In the genomic region with DNA sequence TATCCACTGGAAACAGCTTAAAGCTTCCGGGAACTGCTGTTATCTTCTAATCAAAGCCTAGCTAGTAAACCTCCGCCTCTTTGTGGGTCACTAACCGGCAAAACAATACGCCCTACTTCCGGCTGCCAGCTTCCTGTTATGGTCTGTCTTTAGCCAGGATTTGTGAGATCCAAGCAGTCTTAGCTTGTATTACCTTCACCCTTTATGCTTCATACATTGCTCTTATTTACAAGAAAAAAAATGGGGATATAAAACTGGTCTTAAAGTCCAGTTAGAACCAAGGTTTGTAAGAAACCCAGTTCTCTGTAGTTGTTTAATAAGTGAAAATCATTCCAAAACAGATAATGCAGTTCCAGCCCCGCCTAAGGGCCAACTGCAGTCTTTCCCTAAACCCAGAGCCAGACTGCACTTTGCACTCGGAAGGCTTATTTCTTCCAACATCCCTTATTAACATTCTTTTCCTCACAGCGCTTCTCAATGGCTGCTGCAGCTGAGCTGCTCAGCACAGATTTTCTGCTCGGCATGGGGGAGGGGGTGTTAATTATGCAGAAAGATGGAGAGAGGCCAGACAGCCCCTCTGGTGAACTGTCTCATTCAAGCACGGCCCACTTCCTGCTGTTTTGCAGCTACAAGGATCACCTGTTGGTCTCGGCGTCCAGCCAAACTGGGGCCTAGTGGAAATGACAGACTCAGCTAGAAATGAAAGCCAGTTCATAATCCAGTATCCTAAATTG, we compare ENCODE assay signal across 8 cellular contexts.
DNase-seq lines count a peak whose midpoint lies in the region; ATAC-seq and TF ChIP-seq lines count a peak whose summit lies in the region.

No MANE protein-coding gene starts in this region.

- peak; percentile 46 for ATAC-seq in HG03025 (IDR thresholded peaks at IDR 0.05; ENCODE audit: low FRiP score, unreplicated experiment)

- H3K27me3 ChIP-seq in muscle layer of duodenum (ENCODE audit: low read depth, low read length): no peaks in the 10 kb centered on the region

- no peaks in the 10 kb centered on the region for H3K9me3 ChIP-seq in muscle layer of duodenum (ENCODE audit: control insufficient read depth in 1 of 2, low read length in 2 of 2)

- DNase-seq in NCI-H510A treated with DMSO at 0.1 percent for 48 hours (lab: John Stamatoyannopoulos, UW): peak; percentile 12
- peak; percentile 56 for DNase-seq in activated T-cell treated with anti-CD3 and anti-CD28 coated beads for 24 hours (ENCODE audit: low read depth)
- DNase-seq in epithelial cell of proximal tubule (ENCODE audit: low read depth): peak; percentile 31
- DNase-seq in stimulated activated CD8-positive, alpha-beta memory T cell treated with anti-CD3 and anti-CD28 coated beads, Interleukin-4, amount 100 ng/mL, for 1 hour (ENCODE audit: low read depth in 2 of 2, low spot score in 1 of 2): peak; percentile 50 to 60
- DNase-seq in 8988T: no peak

- no peak for TF ChIP-seq CTCF in epithelial cell of proximal tubule (conservative IDR thresholded peaks at IDR 0.05; ENCODE audit: low read depth, low read length)

- H3K4me3 ChIP-seq in GM08714 (ENCODE audit: low read length) (peak overlapping the region; percentile 49; the same call in 1 of the 2 replicates), epithelial cell of proximal tubule (ENCODE audit: low read depth, low read length) (peak overlapping the region; percentile 20), muscle layer of duodenum (ENCODE audit: low read depth in 1 of 2, low read length in 2 of 2) (peak overlapping the region; percentile 34 to 40)

- H3K4me1 ChIP-seq in muscle layer of duodenum (ENCODE audit: control insufficient read depth in 1 of 2, insufficient read depth in 2 of 2, low read length in 2 of 2): peaks cover 28 to 32% of the 10 kb centered on the region in 2 donors

- no peaks in the 10 kb centered on the region for H3K36me3 ChIP-seq in muscle layer of duodenum (ENCODE audit: control insufficient read depth in 1 of 2, insufficient read depth in 2 of 2, low read length in 2 of 2)

- peak overlapping the region; percentile 68 for H3K27ac ChIP-seq in muscle layer of duodenum (ENCODE audit: low read length)
